Comparison of ENCODE assay signal across 10 cellular contexts in the genomic region with DNA sequence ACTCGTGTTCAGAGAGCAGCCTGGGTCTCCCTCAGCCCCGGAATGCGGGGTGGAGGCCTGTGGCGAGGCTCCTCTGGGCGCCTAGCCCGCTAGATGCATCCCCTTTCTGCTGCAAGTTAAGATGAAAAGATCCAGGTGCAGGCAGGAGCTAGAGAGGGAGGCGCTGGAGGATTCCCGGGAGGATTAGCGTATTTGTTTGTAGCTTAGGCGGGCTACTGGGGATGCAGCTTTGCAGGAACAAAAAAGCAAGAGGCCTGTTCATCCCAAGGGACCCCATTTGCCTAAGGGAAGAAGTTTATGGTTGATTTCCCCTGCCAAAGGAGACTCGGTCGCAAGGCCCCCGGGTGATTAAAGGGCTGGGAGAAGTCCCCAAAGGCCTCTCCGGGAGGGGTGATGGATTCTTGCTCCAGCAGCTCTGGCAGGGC. TPM values are rescaled to one million over a fixed set of nuclear protein-coding genes. Genes with fewer than 3 reads are reported as not detected.
DNase-seq lines count a peak whose midpoint lies in the region; ATAC-seq and TF ChIP-seq lines count a peak whose summit lies in the region.
"Had no signal": no experiment of that assay in that cellular context is flagged by ENCODE, and none has a peak within 500 bp of the region (broad histone marks: within the 10 kb centered on the region; RNA-seq: fewer than 3 reads in every experiment).

No MANE protein-coding gene starts in this region.

- no peak for TF ChIP-seq RAD21 in IMR-90 (IDR thresholded peaks at IDR 0.05; ENCODE audit: low read length)

- peaks cover 3% of the 10 kb centered on the region; the same call in 1 of the 2 replicates for H3K4me1 ChIP-seq in IMR-90 (ENCODE audit: control insufficient read depth, insufficient read depth, low read length)
- no peaks in the 10 kb centered on the region for H3K4me1 ChIP-seq in mesendoderm (ENCODE audit: control insufficient read depth, low read depth, low read length)

- no peak overlapping the region for H3K4me3 ChIP-seq in IMR-90 (ENCODE audit: insufficient read depth, low read depth, low read length)
- no peak overlapping the region for H3K4me3 ChIP-seq in mesendoderm (ENCODE audit: low read length)

- TF ChIP-seq CTCF in IMR-90 (conservative IDR thresholded peaks at IDR 0.05; ENCODE audit: low read depth, low read length) (no peak), osteocyte (IDR thresholded peaks at IDR 0.05) (no peak)

- H4K5ac ChIP-seq in IMR-90 (ENCODE audit: low read depth, low read length) (no peak overlapping the region), mesendoderm (ENCODE audit: low read length) (no peak overlapping the region)

- in situ Hi-C loops in IMR-90 (cut with MboI; ENCODE audit: low sequenced_read_pairs), result no loop called here
- in situ Hi-C loops in ACHN (cut with HindIII; ENCODE audit: low pct_ligation_motif_present, low pct_unique_long_range_greater_than_20kb, low sequenced_read_pairs), result no loop called here

- intact Hi-C loops in IMR-90 (cut with micrococcal nuclease), result loop anchor here (1.0 to 2.0 kb wide), 2 partner anchors 39 to 331 kb away; no protein-coding TSS in a partner anchor

- H2BK5ac ChIP-seq in IMR-90 (ENCODE audit: low read depth, low read length, poor library complexity, severe bottlenecking), result no peak overlapping the region
- H2BK5ac ChIP-seq in mesendoderm (ENCODE audit: low read length), result no peak overlapping the region

- H2AK9ac ChIP-seq in IMR-90 (replicated peaks; ENCODE audit: low read depth, low read length, poor library complexity), result peak overlapping the region; percentile 15

- H4K8ac ChIP-seq in IMR-90 (ENCODE audit: low read depth in 2 of 2, low read length in 2 of 2) (no peak overlapping the region), mesendoderm (ENCODE audit: low read depth, low read length) (no peak overlapping the region)

- no peak overlapping the region for H2BK120ac ChIP-seq in IMR-90 (ENCODE audit: low read depth, low read length)
- no peak overlapping the region for H2BK120ac ChIP-seq in mesendoderm (ENCODE audit: low read depth, low read length)

- H3K4me2 ChIP-seq in IMR-90 (ENCODE audit: low read depth, low read length) (no peak overlapping the region), mesendoderm (ENCODE audit: low read length) (peak overlapping the region; percentile 93)

- no peak overlapping the region for H2AFZ ChIP-seq in IMR-90 (replicated peaks; ENCODE audit: low read length, poor library complexity)

- TF ChIP-seq POLR2A in IMR-90 (IDR thresholded peaks at IDR 0.05; ENCODE audit: low read depth, low read length), result no peak

- H3K56ac ChIP-seq in IMR-90 (ENCODE audit: extremely low read depth, insufficient read depth, low read length), result no peak overlapping the region
- H3K56ac ChIP-seq in mesendoderm (ENCODE audit: low read length), result peak overlapping the region; percentile 85

- H3K23ac ChIP-seq in IMR-90 (ENCODE audit: low read depth, low read length) (no peak overlapping the region), mesendoderm (ENCODE audit: low read length) (no peak overlapping the region)

- CTCF ChIA-PET in IMR-90 (lab: Yijun Ruan, JAX), result interaction anchor here (0.9 to 1.1 kb wide), 2 partner anchors 39 to 339 kb away, joined by 3 to 5 read pairs; no protein-coding TSS in a partner anchor

- no peak overlapping the region for H2BK20ac ChIP-seq in IMR-90 (ENCODE audit: low read depth, low read length)

- no peak overlapping the region for H3K27ac Mint-ChIP-seq in osteocyte (ENCODE audit: unreplicated experiment)

- DNase-seq in COR-L47 (lab: John Stamatoyannopoulos, UW) (peak; percentile 19), IMR-90 (no peak), mesendoderm (peak; percentile 49), ACHN (no peak), inferior parietal cortex (ENCODE audit: extremely low spot score) (no peak), osteocyte (ENCODE audit: extremely low spot score, unreplicated experiment) (no peak)
- DNase-seq in activated CD8-positive, alpha-beta memory T cell treated with anti-CD3 and anti-CD28 coated beads, Interleukin-2, amount 50 U/mL, for 48 hours, result peak; percentile 59
- DNase-seq: NCI-H1048 had no signal

- no peak overlapping the region for H2AK5ac ChIP-seq in IMR-90 (ENCODE audit: low read depth, low read length)
- H2AK5ac ChIP-seq in mesendoderm (ENCODE audit: low read length), result no peak overlapping the region

- H3K4me1 Mint-ChIP-seq in osteocyte (ENCODE audit: unreplicated experiment), result peaks cover 9% of the 10 kb centered on the region

- POLR2A ChIA-PET in IMR-90 (lab: Charles Lee; ENCODE audit: unreplicated experiment), result no interaction called here

- H3K27me3 ChIP-seq in IMR-90 (ENCODE audit: control insufficient read depth, insufficient read depth, low read length), result peaks cover 74% of the 10 kb centered on the region
- no peaks in the 10 kb centered on the region for H3K27me3 ChIP-seq in mesendoderm (ENCODE audit: insufficient read depth, low read length, poor library complexity)

- H4K20me1 ChIP-seq in IMR-90 (ENCODE audit: insufficient read depth, low read length), result no peaks in the 10 kb centered on the region

- H3K9me3 ChIP-seq in IMR-90 (ENCODE audit: control insufficient read depth, insufficient read depth, low read length), result peaks cover 1% of the 10 kb centered on the region; the same call in 1 of the 2 replicates

- WGBS in IMR-90 (ENCODE audit: extremely low coverage in 2 of 2, insufficient read length in 1 of 2), 2 experiments, result 14% methylated on average over 4 of the region's 14 CpGs; no CpG with 5 or more reads in 1 of the 2 experiments
- no CpG with 5 or more reads among the region's 14 CpGs for WGBS in mesendoderm (ENCODE audit: extremely low coverage, insufficient coverage, low lambda C conversion rate)

- H3K4ac ChIP-seq in IMR-90 (ENCODE audit: low read depth, low read length) (no peak overlapping the region), mesendoderm (ENCODE audit: low read depth, low read length) (no peak overlapping the region)

- no peak overlapping the region for H3K18ac ChIP-seq in IMR-90 (ENCODE audit: low read depth, low read length)
- H3K18ac ChIP-seq in mesendoderm (ENCODE audit: low read length), result peak overlapping the region; percentile 46

- no peaks in the 10 kb centered on the region for H3K36me3 Mint-ChIP-seq in osteocyte (ENCODE audit: unreplicated experiment)

- H3K14ac ChIP-seq in IMR-90 (replicated peaks; ENCODE audit: low read depth, low read length), result no peak overlapping the region

- BruUV-seq in IMR-90 (replicated peaks; lab: Mats Ljungman, UMichigan), result no TSS peak

- peaks cover 45% of the 10 kb centered on the region for H3K27me3 Mint-ChIP-seq in osteocyte (ENCODE audit: unreplicated experiment)

- dilution Hi-C loops in IMR-90 (cut with HindIII; ENCODE audit: low sequenced_read_pairs, unreplicated experiment), result no loop called here

- no peak for ATAC-seq in IMR-90 (ENCODE audit: low read depth)
- no peak for ATAC-seq in HG02884 (IDR thresholded peaks at IDR 0.05; ENCODE audit: unreplicated experiment)

- H2BK15ac ChIP-seq in IMR-90 (ENCODE audit: low read depth, low read length) (no peak overlapping the region), mesendoderm (replicated peaks; ENCODE audit: low read depth) (no peak overlapping the region)

- no peak overlapping the region for H3K9ac ChIP-seq in IMR-90 (ENCODE audit: low read depth, low read length)
- H3K9ac ChIP-seq in mesendoderm (ENCODE audit: low read length), result peak overlapping the region; percentile 58

- no peaks in the 10 kb centered on the region for H3K36me3 ChIP-seq in IMR-90 (ENCODE audit: control insufficient read depth, insufficient read depth, low read length)
- no peaks in the 10 kb centered on the region for H3K36me3 ChIP-seq in mesendoderm (ENCODE audit: control insufficient read depth, insufficient read depth, low read length)

- H4K91ac ChIP-seq in IMR-90 (ENCODE audit: insufficient read depth, low read depth, low read length), result no peak overlapping the region

- no peaks in the 10 kb centered on the region for H3K9me3 Mint-ChIP-seq in osteocyte (ENCODE audit: unreplicated experiment)

- H3K9me1 ChIP-seq in IMR-90 (ENCODE audit: insufficient read depth, low read length), result no peaks in the 10 kb centered on the region

- H3K4me3 Mint-ChIP-seq in osteocyte (ENCODE audit: unreplicated experiment), result no peak overlapping the region

- H3K27ac ChIP-seq in IMR-90 (ENCODE audit: insufficient read depth, low read length) (no peak overlapping the region), mesendoderm (ENCODE audit: low read depth, low read length) (peak overlapping the region; percentile 64)

- H3K79me1 ChIP-seq in IMR-90 (ENCODE audit: low read depth in 1 of 2, low read length in 2 of 2), result no peaks in the 10 kb centered on the region
- H3K79me1 ChIP-seq in mesendoderm (ENCODE audit: low read length), result no peaks in the 10 kb centered on the region

- H3K79me2 ChIP-seq in mesendoderm (ENCODE audit: control insufficient read depth, insufficient read depth, low read length), result no peaks in the 10 kb centered on the region

TF ChIP-seq in IMR-90, 13 proteins besides CTCF, POLR2A, EP300 and RAD21 (continues in another document):
- TF ChIP-seq RFX5 (IDR thresholded peaks at IDR 0.05; ENCODE audit: low read depth, low read length), result no peak
- TF ChIP-seq, protein P1, sequence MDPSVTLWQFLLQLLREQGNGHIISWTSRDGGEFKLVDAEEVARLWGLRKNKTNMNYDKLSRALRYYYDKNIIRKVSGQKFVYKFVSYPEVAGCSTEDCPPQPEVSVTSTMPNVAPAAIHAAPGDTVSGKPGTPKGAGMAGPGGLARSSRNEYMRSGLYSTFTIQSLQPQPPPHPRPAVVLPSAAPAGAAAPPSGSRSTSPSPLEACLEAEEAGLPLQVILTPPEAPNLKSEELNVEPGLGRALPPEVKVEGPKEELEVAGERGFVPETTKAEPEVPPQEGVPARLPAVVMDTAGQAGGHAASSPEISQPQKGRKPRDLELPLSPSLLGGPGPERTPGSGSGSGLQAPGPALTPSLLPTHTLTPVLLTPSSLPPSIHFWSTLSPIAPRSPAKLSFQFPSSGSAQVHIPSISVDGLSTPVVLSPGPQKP (IDR thresholded peaks at IDR 0.05; ENCODE audit: borderline replicate concordance, low read depth, low read length), result no peak
- no peak for TF ChIP-seq MXI1 (IDR thresholded peaks at IDR 0.05; ENCODE audit: borderline replicate concordance, low read depth, low read length)
- no peak for TF ChIP-seq CHD1 (IDR thresholded peaks at IDR 0.05; ENCODE audit: low read depth, low read length)
- TF ChIP-seq FOS (IDR thresholded peaks at IDR 0.05; ENCODE audit: low read depth, low read length), result no peak

RNA-seq across cellular contexts. Expression of gene CCDC177, which starts 0.8 kb away (rescaled TPM):
- total RNA-seq in IMR-90 (2012; rRNA removed) (not detected in 2 replicates), osteocyte (not detected in 2 replicates)
- not detected in 2 replicates for polyA plus RNA-seq in IMR-90 (2012; rRNA removed)
- polyA plus RNA-seq in IMR-90 (2012; cell fraction: cytosol; rRNA removed), result not detected in 2 replicates
- not detected in 2 replicates for polyA plus RNA-seq in IMR-90 (2012; cell fraction: nucleus; rRNA removed; ENCODE audit: low replicate concordance)
- 2.1 TPM for polyA plus RNA-seq in mesendoderm (2013, experiment 1 of 2)
- polyA plus RNA-seq in mesendoderm (2013, experiment 2 of 2), result 1.8 TPM
- total RNA-seq: aorta had no signal
- polyA plus RNA-seq: aorta had no signal

RNA-seq across cellular contexts. Expression of gene SUSD6, which starts 37.5 kb away (rescaled TPM):
- total RNA-seq in IMR-90 (2012; rRNA removed) (2.3 and 2.5 TPM in 2 replicates), osteocyte (30.6 and 31.2 TPM in 2 replicates)
- polyA plus RNA-seq in IMR-90 (2012; rRNA removed), result 10.1 and 10.4 TPM in 2 replicates
- polyA plus RNA-seq in IMR-90 (2012; cell fraction: cytosol; rRNA removed), result 5.9 and 7.7 TPM in 2 replicates
- 21.8 and 29.0 TPM in 2 replicates for polyA plus RNA-seq in IMR-90 (2012; cell fraction: nucleus; rRNA removed; ENCODE audit: low replicate concordance)
- 2.9 TPM for polyA plus RNA-seq in mesendoderm (2013, experiment 1 of 2)
- polyA plus RNA-seq in mesendoderm (2013, experiment 2 of 2), result 2.6 TPM

Comparison
In these comparisons a context has a peak if more than half of its experiments do, and no peak if none do; other contexts are left out.
1. DNase-seq: peak in COR-L47 (single experiment), activated CD8-positive, alpha-beta memory T cell treated with anti-CD3 and anti-CD28 coated beads, Interleukin-2, amount 50 U/mL, for 48 hours (single experiment) and mesendoderm (single experiment); none in IMR-90 (single experiment), ACHN (single experiment), inferior parietal cortex (single experiment) and osteocyte (single experiment).